12 cellular contexts compared by ENCODE assay signal in the genomic region with DNA sequence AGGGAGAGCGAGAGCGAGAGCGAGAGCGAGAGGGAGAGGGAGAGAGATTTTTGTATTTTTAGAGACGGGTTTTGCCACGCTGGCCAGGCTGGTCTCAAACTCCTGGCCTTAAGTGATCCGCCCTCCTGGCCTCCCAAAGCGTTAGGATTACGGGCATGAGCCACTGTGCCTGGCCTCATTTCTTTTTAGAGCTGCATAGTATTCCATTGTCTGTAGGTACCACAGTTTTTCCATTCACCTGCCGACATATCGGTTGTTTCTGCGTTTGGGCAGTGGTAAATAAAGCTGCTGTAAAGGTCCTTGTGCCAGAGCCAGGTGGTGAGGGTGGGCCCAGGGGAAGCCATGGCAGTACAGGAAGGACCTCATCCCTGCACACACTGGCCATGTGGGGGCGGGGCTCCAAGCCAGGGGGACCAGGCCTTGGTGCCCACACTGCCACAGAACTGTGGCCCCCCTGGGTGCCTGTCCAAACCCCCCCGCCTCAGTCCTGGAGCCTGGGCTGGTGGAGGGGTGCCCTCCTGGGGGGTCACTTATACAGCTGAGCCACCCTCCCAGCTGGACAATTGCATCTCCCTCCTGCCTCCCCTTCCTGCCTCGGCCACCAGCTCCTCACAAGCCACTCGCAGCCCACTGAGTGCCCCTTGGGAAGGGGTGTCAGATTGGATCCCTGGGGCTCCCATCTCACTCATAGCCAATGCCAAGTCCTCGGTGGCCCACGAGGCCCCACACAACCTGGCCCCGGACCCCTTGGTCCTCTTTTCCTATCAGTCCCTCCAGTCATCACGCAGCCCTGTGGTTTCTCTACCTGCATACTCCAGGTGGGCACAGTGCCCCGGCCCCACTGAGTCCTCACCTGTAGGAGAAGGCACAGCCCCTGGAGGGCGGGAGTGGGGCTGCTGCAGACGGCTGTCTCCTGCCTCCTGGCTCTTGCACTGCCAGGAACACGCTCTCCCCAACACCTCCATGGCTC. TPM values are rescaled to one million over a fixed set of nuclear protein-coding genes. Genes with fewer than 3 reads are reported as not detected.
DNase-seq lines count a peak whose midpoint lies in the region; ATAC-seq, FAIRE-seq and TF ChIP-seq lines count a peak whose summit lies in the region.
"Had no signal": no experiment of that assay in that cellular context is flagged by ENCODE, and none has a peak within 500 bp of the region (broad histone marks: within the 10 kb centered on the region; RNA-seq: fewer than 3 reads in every experiment).

No MANE protein-coding gene starts in this region.

- no peak for TF ChIP-seq EP300 in A549 (IDR thresholded peaks at IDR 0.05)

- no peak for TF ChIP-seq RAD21 in A549 (conservative IDR thresholded peaks at IDR 0.05 in 1 of 2, IDR thresholded peaks at IDR 0.05 in 1 of 2)

- H3K27me3 Mint-ChIP-seq in Caco-2 (ENCODE audit: insufficient read depth, unreplicated experiment): no peaks in the 10 kb centered on the region
- H3K27me3 Mint-ChIP-seq in activated CD8-positive, alpha-beta T cell treated with anti-CD3 and anti-CD28 coated beads, Interleukin-2, amount 10 ng/mL, durations not matched to agents 7 days and 5 days (ENCODE audit: low read depth): no peaks in the 10 kb centered on the region

- peaks cover 38% of the 10 kb centered on the region for H3K36me3 Mint-ChIP-seq in Caco-2 (ENCODE audit: insufficient read depth, unreplicated experiment)
- H3K36me3 Mint-ChIP-seq in activated CD8-positive, alpha-beta T cell treated with anti-CD3 and anti-CD28 coated beads, Interleukin-2, amount 10 ng/mL, durations not matched to agents 7 days and 5 days (ENCODE audit: low read depth): peaks cover 15% of the 10 kb centered on the region

- H3K4me3 Mint-ChIP-seq in Caco-2 (ENCODE audit: unreplicated experiment): peak overlapping the region; percentile 97
- H3K4me3 Mint-ChIP-seq in activated CD8-positive, alpha-beta T cell treated with anti-CD3 and anti-CD28 coated beads, Interleukin-2, amount 10 ng/mL, durations not matched to agents 7 days and 5 days: peak overlapping the region; percentile 98

- FAIRE-seq in A549 (lab: Jason Lieb, UNC) (no peak), GM19239 (lab: Jason Lieb, UNC) (no peak)

- DNase-seq in A549 (ENCODE audit: low read depth in 1 of 2, low spot score in 1 of 2) (no peak), Caco-2 (no peak), lower lobe of right lung (peak; percentile 44), GM19239 (ENCODE audit: insufficient read length, low spot score) (no peak), SIG-M5 treated with dmso at 0.1 percent for 504 hours (lab: John Stamatoyannopoulos, UW; ENCODE audit: unreplicated experiment) (no peak), ureter (ENCODE audit: low spot score) (no peak)
- no peak for DNase-seq in activated CD8-positive, alpha-beta T cell treated with anti-CD3 and anti-CD28 coated beads, Interleukin-2, amount 10 ng/mL, durations not matched to agents 7 days and 5 days
- DNase-seq: DMS 273 treated with DMSO at 0.1 percent for 48 hours, NCI-H1694 had no signal

- POLR2A ChIA-PET in A549 (lab: Yijun Ruan, JAX) (interaction anchor here (0.6 to 1.9 kb wide), 7 partner anchors 9 to 76 kb away, joined by 3 to 8 read pairs (median 4); no protein-coding TSS in a partner anchor), Caco-2 (lab: Charles Lee) (interaction anchor here (0.5 kb wide), 1 partner anchor 63 kb away, joined by 3 read pairs; no protein-coding TSS in a partner anchor)
- POLR2A ChIA-PET in activated CD8-positive, alpha-beta T cell treated with anti-CD3 and anti-CD28 coated beads, Interleukin-2, amount 10 ng/mL, durations not matched to agents 7 days and 5 days (lab: Charles Lee): no interaction called here

- peak overlapping the region; percentile 77 for H3K4me2 ChIP-seq in A549

- peaks cover 11% of the 10 kb centered on the region for H3K4me1 Mint-ChIP-seq in Caco-2 (ENCODE audit: low read depth, unreplicated experiment)
- H3K4me1 Mint-ChIP-seq in activated CD8-positive, alpha-beta T cell treated with anti-CD3 and anti-CD28 coated beads, Interleukin-2, amount 10 ng/mL, durations not matched to agents 7 days and 5 days (ENCODE audit: low read depth): peaks cover 28% of the 10 kb centered on the region

- intact Hi-C loops in Caco-2 (cut with micrococcal nuclease; ENCODE audit: unreplicated experiment) (loop anchor here (5.0 kb wide), 1 partner anchor 65 kb away; no protein-coding TSS in a partner anchor), lower lobe of right lung (cut with DNase I) (no loop called here)

- TF ChIP-seq POLR2A in A549 (IDR thresholded peaks at IDR 0.05; ENCODE audit: low read length): no peak

- 0 out of 2 replicates have a peak, but pooled peaks cover under 1% of the 10 kb centered on the region for H3K36me3 ChIP-seq in Caco-2 (ENCODE audit: control insufficient read depth, insufficient read depth, low read length)
- peaks cover 10% of the 10 kb centered on the region for H3K36me3 ChIP-seq in lower lobe of right lung

- H3K27ac ChIP-seq in A549 (peak overlapping the region; percentile 98 to 99), lower lobe of right lung (no peak overlapping the region)

- H3K9me3 ChIP-seq in A549 (no peaks in the 10 kb centered on the region), Caco-2 (no peaks in the 10 kb centered on the region), lower lobe of right lung (no peaks in the 10 kb centered on the region)
- H3K9me3 ChIP-seq: ascending aorta, Peyer's patch had no signal

- no peak for TF ChIP-seq CTCF in A549 (IDR thresholded peaks at IDR 0.05)
- no peak for TF ChIP-seq CTCF in Caco-2 (IDR thresholded peaks at IDR 0.05; ENCODE audit: insufficient read depth in 1 of 2, low read depth in 1 of 2, low read length in 1 of 2, severe bottlenecking in 1 of 2, unreplicated experiment in 1 of 2)
- no peak for TF ChIP-seq CTCF in lower lobe of right lung (IDR thresholded peaks at IDR 0.05)

- CTCF ChIA-PET in A549 (lab: Yijun Ruan, JAX): interaction anchor here (5.6 kb wide), 1 partner anchor 77 kb away, joined by 24 read pairs; no protein-coding TSS in a partner anchor
- CTCF ChIA-PET in Caco-2 (lab: Charles Lee): interaction anchor here (0.8 kb wide), 1 partner anchor 91 kb away, joined by 4 read pairs; no protein-coding TSS in a partner anchor
- CTCF ChIA-PET in activated CD8-positive, alpha-beta T cell treated with anti-CD3 and anti-CD28 coated beads, Interleukin-2, amount 10 ng/mL, durations not matched to agents 7 days and 5 days (lab: Charles Lee): no interaction called here

- no peak overlapping the region for H3K27ac Mint-ChIP-seq in Caco-2 (ENCODE audit: unreplicated experiment)
- H3K27ac Mint-ChIP-seq in activated CD8-positive, alpha-beta T cell treated with anti-CD3 and anti-CD28 coated beads, Interleukin-2, amount 10 ng/mL, durations not matched to agents 7 days and 5 days: no peak overlapping the region

- H3K9me3 Mint-ChIP-seq in Caco-2 (ENCODE audit: unreplicated experiment): no peaks in the 10 kb centered on the region
- no peaks in the 10 kb centered on the region for H3K9me3 Mint-ChIP-seq in activated CD8-positive, alpha-beta T cell treated with anti-CD3 and anti-CD28 coated beads, Interleukin-2, amount 10 ng/mL, durations not matched to agents 7 days and 5 days (ENCODE audit: insufficient read depth)

- H3K27me3 ChIP-seq in Caco-2 (replicated peaks; ENCODE audit: control insufficient read depth, insufficient read depth, low read length): no peaks in the 10 kb centered on the region
- no peaks in the 10 kb centered on the region for H3K27me3 ChIP-seq in lower lobe of right lung (ENCODE audit: low read depth)
- H3K27me3 ChIP-seq: ascending aorta, Peyer's patch had no signal

- H3K4me3 ChIP-seq in A549 (no peak overlapping the region), Caco-2 (ENCODE audit: low read depth, low read length) (no peak overlapping the region), lower lobe of right lung (no peak overlapping the region)

- TSS peak; percentile 75 for BruUV-seq in Caco-2 (replicated peaks; lab: Mats Ljungman, UMichigan)

- H3K4me1 ChIP-seq in A549: peaks cover 26% of the 10 kb centered on the region
- H3K4me1 ChIP-seq in Caco-2: no peaks in the 10 kb centered on the region; the same call in 1 of the 2 replicates
- peaks cover 31% of the 10 kb centered on the region for H3K4me1 ChIP-seq in lower lobe of right lung

- ATAC-seq in A549 (0 out of 6 replicates have a peak, but pooled peaks of 1 of the 2 experiments have one; percentile 4), lower lobe of right lung (no peak), HG02938 (IDR thresholded peaks at IDR 0.05; ENCODE audit: unreplicated experiment) (no peak)
- no peak for ATAC-seq in activated CD8-positive, alpha-beta T cell treated with anti-CD3 and anti-CD28 coated beads, Interleukin-2, amount 10 ng/mL, durations not matched to agents 7 days and 5 days

- 83% methylated on average over 21 of the region's 24 CpGs for WGBS in A549 (ENCODE audit: missing lambda C conversion rate)

RNA-seq across cellular contexts. Expression of a gene that starts 1.7 kb away (rescaled TPM):
- polyA plus RNA-seq in A549 (2011; rRNA removed) (47.9 and 62.8 TPM in 2 replicates), A549 (2017; fragmentation: RNase III; extraction: RNeasy Plus Mini Kit Qiagen cat#74134 plus additional on column Dnase treatment) (50.3 to 55.0 TPM (median 51.1 TPM) in 3 replicates)
- polyA plus RNA-seq in A549 (2012; cell fraction: cytosol; rRNA removed): 173 and 184 TPM in 2 replicates
- polyA plus RNA-seq in A549 (2012; cell fraction: nucleus; rRNA removed): 253 and 289 TPM in 2 replicates
- 50.5 and 54.5 TPM in 2 replicates for polyA minus RNA-seq in A549 (2011; rRNA and poly(A)+ RNA removed)
- total RNA-seq in Caco-2 (2022) (65.6 and 71.9 TPM in 2 replicates), lower lobe of right lung (19.1 TPM), ureter (46.9 TPM)
- 10 to 100 TPM; 57.3 to 64.7 TPM for total RNA-seq in activated CD8-positive, alpha-beta T cell treated with anti-CD3 and anti-CD28 coated beads, Interleukin-2, amount 10 ng/mL, durations not matched to agents 7 days and 5 days

RNA-seq across cellular contexts. Expression of a gene that starts 22.3 kb away (rescaled TPM):
- polyA plus RNA-seq in A549 (2011; rRNA removed) (9.7 and 18.5 TPM in 2 replicates), A549 (2017; fragmentation: RNase III; extraction: RNeasy Plus Mini Kit Qiagen cat#74134 plus additional on column Dnase treatment) (14.9 to 18.0 TPM (median 15.2 TPM) in 3 replicates)
- 9.4 and 11.5 TPM in 2 replicates for polyA plus RNA-seq in A549 (2012; cell fraction: cytosol; rRNA removed)
- polyA plus RNA-seq in A549 (2012; cell fraction: nucleus; rRNA removed): 35.1 and 46.1 TPM in 2 replicates
- 21.2 and 25.8 TPM in 2 replicates for polyA minus RNA-seq in A549 (2011; rRNA and poly(A)+ RNA removed)
- total RNA-seq in Caco-2 (2022) (60.5 and 63.0 TPM in 2 replicates), lower lobe of right lung (46.2 TPM), ureter (71.8 TPM)
- 10 to 100 TPM; 58.0 to 58.8 TPM for total RNA-seq in activated CD8-positive, alpha-beta T cell treated with anti-CD3 and anti-CD28 coated beads, Interleukin-2, amount 10 ng/mL, durations not matched to agents 7 days and 5 days

RNA-seq across cellular contexts. Expression of a gene that starts 33.0 kb away (rescaled TPM):
- polyA plus RNA-seq in A549 (2011; rRNA removed) (15.1 and 18.4 TPM in 2 replicates), A549 (2017; fragmentation: RNase III; extraction: RNeasy Plus Mini Kit Qiagen cat#74134 plus additional on column Dnase treatment) (37.7 to 49.2 TPM (median 46.2 TPM) in 3 replicates)
- 43.7 and 65.4 TPM in 2 replicates for polyA plus RNA-seq in A549 (2012; cell fraction: cytosol; rRNA removed)
- polyA plus RNA-seq in A549 (2012; cell fraction: nucleus; rRNA removed): 271 and 363 TPM in 2 replicates
- polyA minus RNA-seq in A549 (2011; rRNA and poly(A)+ RNA removed): 13.4 and 13.5 TPM in 2 replicates
- total RNA-seq in Caco-2 (2022) (61.1 and 63.8 TPM in 2 replicates), lower lobe of right lung (32.2 TPM), ureter (31.8 TPM)
- 10 to 100 TPM; 17.1 to 20.6 TPM for total RNA-seq in activated CD8-positive, alpha-beta T cell treated with anti-CD3 and anti-CD28 coated beads, Interleukin-2, amount 10 ng/mL, durations not matched to agents 7 days and 5 days
